Comparison of ENCODE assay signal across 8 cellular contexts in genomic region chr11:44726278-44727113, GRCh38. TPM values are rescaled to one million over a fixed set of nuclear protein-coding genes. Genes with fewer than 3 reads are reported as not detected.
DNase-seq lines count a peak whose midpoint lies in the region; ATAC-seq and TF ChIP-seq lines count a peak whose summit lies in the region.

TSS of gene TSPAN18 (plus strand) at chr11:44726962. CDS start at chr11:44906417, 179,455 bp downstream.

- ATAC-seq in GM21723 (IDR thresholded peaks at IDR 0.05; ENCODE audit: unreplicated experiment), result peak; percentile 85
- ATAC-seq in Right ventricle myocardium superior (ENCODE audit: poor library complexity), result peak; percentile 30

- no peaks in the 10 kb centered on the region for H3K4me1 ChIP-seq in prostate gland (replicated peaks)

- no peak for TF ChIP-seq CTCF in GM06990 (IDR thresholded peaks at IDR 0.05; ENCODE audit: insufficient read depth, low read length, poor library complexity, severe bottlenecking)
- no peak for TF ChIP-seq CTCF in NB4 (IDR thresholded peaks at IDR 0.05; ENCODE audit: low read depth, low read length)
- no peak for TF ChIP-seq CTCF in prostate gland (IDR thresholded peaks at IDR 0.05)

- no peaks in the 10 kb centered on the region for H3K36me3 Mint-ChIP-seq in activated T-helper 2 cell treated with anti-CD3 and anti-CD28 coated beads, Interferon-gamma antibody, Interleukin-2, Interleukin-4, amounts not matched to agents 10 μg/mL and 5 μg/mL and 100 μg/mL, durations not matched to agents 14 hours and 24 hours and 36 hours (ENCODE audit: low read depth)

- in situ Hi-C loops in ACHN (cut with HindIII; ENCODE audit: low pct_ligation_motif_present, low pct_unique_long_range_greater_than_20kb, low sequenced_read_pairs), result no loop called here

- H3K27ac Mint-ChIP-seq in activated T-helper 2 cell treated with anti-CD3 and anti-CD28 coated beads, Interferon-gamma antibody, Interleukin-2, Interleukin-4, amounts not matched to agents 10 μg/mL and 5 μg/mL and 100 μg/mL, durations not matched to agents 14 hours and 24 hours and 36 hours, result peak within 1 kb of the TSS; percentile 22

- peaks cover 47% of the 10 kb centered on the region for H3K27me3 Mint-ChIP-seq in activated T-helper 2 cell treated with anti-CD3 and anti-CD28 coated beads, Interferon-gamma antibody, Interleukin-2, Interleukin-4, amounts not matched to agents 10 μg/mL and 5 μg/mL and 100 μg/mL, durations not matched to agents 14 hours and 24 hours and 36 hours (ENCODE audit: low read depth)

- H3K4me3 ChIP-seq in GM06990 (replicated peaks; ENCODE audit: low read depth, low read length), result peak within 1 kb of the TSS; percentile 59
- no peak within 1 kb of the TSS for H3K4me3 ChIP-seq in NB4 (ENCODE audit: low read depth, low read length)
- H3K4me3 ChIP-seq in prostate gland, result peak within 1 kb of the TSS; percentile 44 to 50

- intact Hi-C loops in activated T-helper 2 cell treated with anti-CD3 and anti-CD28 coated beads, Interferon-gamma antibody, Interleukin-2, Interleukin-4, amounts not matched to agents 10 μg/mL and 5 μg/mL and 100 μg/mL, durations not matched to agents 14 hours and 24 hours and 36 hours (cut with micrococcal nuclease), result loop anchor here (1.0 to 5.0 kb wide), 4 partner anchors 99 to 456 kb away; partner anchors contain the start of gene CD82
- intact Hi-C loops in Right ventricle myocardium superior (cut with DNase I), result loop anchor here (5.0 kb wide), 4 partner anchors 51 to 186 kb away; no protein-coding TSS in a partner anchor
- intact Hi-C loops in prostate gland (cut with DNase I), result loop anchor here (5.0 to 10.0 kb wide), 3 partner anchors 36 to 162 kb away; partner anchors contain the start of gene CD82

- peak within 1 kb of the TSS; percentile 77 for H3K4me3 Mint-ChIP-seq in activated T-helper 2 cell treated with anti-CD3 and anti-CD28 coated beads, Interferon-gamma antibody, Interleukin-2, Interleukin-4, amounts not matched to agents 10 μg/mL and 5 μg/mL and 100 μg/mL, durations not matched to agents 14 hours and 24 hours and 36 hours (ENCODE audit: low read depth)

- H3K27ac ChIP-seq in prostate gland, result peak within 1 kb of the TSS; percentile 48 to 70

- 13% methylated on average over 45 of the region's 67 CpGs for WGBS in prostate gland

- no peaks in the 10 kb centered on the region for H3K9me3 Mint-ChIP-seq in activated T-helper 2 cell treated with anti-CD3 and anti-CD28 coated beads, Interferon-gamma antibody, Interleukin-2, Interleukin-4, amounts not matched to agents 10 μg/mL and 5 μg/mL and 100 μg/mL, durations not matched to agents 14 hours and 24 hours and 36 hours

- no peaks in the 10 kb centered on the region for H3K9me3 ChIP-seq in prostate gland

- H3K4me1 Mint-ChIP-seq in activated T-helper 2 cell treated with anti-CD3 and anti-CD28 coated beads, Interferon-gamma antibody, Interleukin-2, Interleukin-4, amounts not matched to agents 10 μg/mL and 5 μg/mL and 100 μg/mL, durations not matched to agents 14 hours and 24 hours and 36 hours (ENCODE audit: low read depth), result peaks cover 30% of the 10 kb centered on the region

- DNase-seq in GM06990 (ENCODE audit: extremely low read depth, insufficient read length) (peak; percentile 61), NB4 (ENCODE audit: low read depth) (peak; percentile 36), Right ventricle myocardium superior (peak; percentile 53), prostate gland (ENCODE audit: low spot score) (no peak), NCI-H146 (lab: John Stamatoyannopoulos, UW) (no peak), ACHN (no peak)
- peak; percentile 18 for DNase-seq in activated T-helper 2 cell treated with anti-CD3 and anti-CD28 coated beads, Interferon-gamma antibody, Interleukin-2, Interleukin-4, amounts not matched to agents 10 μg/mL and 5 μg/mL and 100 μg/mL, durations not matched to agents 14 hours and 24 hours and 36 hours (ENCODE audit: low spot score)

- TF ChIP-seq POLR2A in NB4 (IDR thresholded peaks at IDR 0.05; ENCODE audit: extremely low read depth, insufficient read length), result no peak
- no peak for TF ChIP-seq POLR2A in prostate gland (IDR thresholded peaks at IDR 0.05)

- no peaks in the 10 kb centered on the region for H3K36me3 ChIP-seq in GM06990 (ENCODE audit: control insufficient read depth, insufficient read depth, low read length)
- H3K36me3 ChIP-seq in prostate gland, result no peaks in the 10 kb centered on the region

- H3K27me3 ChIP-seq in GM06990 (replicated peaks; ENCODE audit: control insufficient read depth, insufficient read depth, low read length), result no peaks in the 10 kb centered on the region; the same call in 1 of the 2 replicates
- H3K27me3 ChIP-seq in prostate gland (replicated peaks; ENCODE audit: insufficient read depth), result no peaks in the 10 kb centered on the region

RNA-seq across cellular contexts. Expression of gene TSPAN18, which starts in this region (rescaled TPM):
- 0.87 and 1.1 TPM in 2 replicates for total RNA-seq in activated T-helper 2 cell treated with anti-CD3 and anti-CD28 coated beads, Interferon-gamma antibody, Interleukin-2, Interleukin-4, amounts not matched to agents 10 μg/mL and 5 μg/mL and 100 μg/mL, durations not matched to agents 14 hours and 24 hours and 36 hours
- total RNA-seq in Right ventricle myocardium superior (99.7 TPM), prostate gland (1 to 10 TPM; 4.1 to 6.6 TPM)

Comparison
In these comparisons a context has a peak if more than half of its experiments do, and no peak if none do; other contexts are left out.
1. RNA of gene TSPAN18 (total RNA-seq): 99.7 TPM in Right ventricle myocardium superior (single experiment); 4.1 to 6.6 TPM in prostate gland and 0.87 to 1.1 TPM in activated T-helper 2 cell treated with anti-CD3 and anti-CD28 coated beads, Interferon-gamma antibody, Interleukin-2, Interleukin-4, amounts not matched to agents 10 μg/mL and 5 μg/mL and 100 μg/mL, durations not matched to agents 14 hours and 24 hours and 36 hours; every median in the first group is over 10 times any median in the second.
2. DNase-seq: peak in GM06990 (single experiment), NB4 (single experiment), activated T-helper 2 cell treated with anti-CD3 and anti-CD28 coated beads, Interferon-gamma antibody, Interleukin-2, Interleukin-4, amounts not matched to agents 10 μg/mL and 5 μg/mL and 100 μg/mL, durations not matched to agents 14 hours and 24 hours and 36 hours (single experiment) and Right ventricle myocardium superior (single experiment); none in prostate gland (single experiment), NCI-H146 (single experiment) and ACHN (single experiment).